Comparison of ENCODE assay signal across 23 cellular contexts in the genomic region with DNA sequence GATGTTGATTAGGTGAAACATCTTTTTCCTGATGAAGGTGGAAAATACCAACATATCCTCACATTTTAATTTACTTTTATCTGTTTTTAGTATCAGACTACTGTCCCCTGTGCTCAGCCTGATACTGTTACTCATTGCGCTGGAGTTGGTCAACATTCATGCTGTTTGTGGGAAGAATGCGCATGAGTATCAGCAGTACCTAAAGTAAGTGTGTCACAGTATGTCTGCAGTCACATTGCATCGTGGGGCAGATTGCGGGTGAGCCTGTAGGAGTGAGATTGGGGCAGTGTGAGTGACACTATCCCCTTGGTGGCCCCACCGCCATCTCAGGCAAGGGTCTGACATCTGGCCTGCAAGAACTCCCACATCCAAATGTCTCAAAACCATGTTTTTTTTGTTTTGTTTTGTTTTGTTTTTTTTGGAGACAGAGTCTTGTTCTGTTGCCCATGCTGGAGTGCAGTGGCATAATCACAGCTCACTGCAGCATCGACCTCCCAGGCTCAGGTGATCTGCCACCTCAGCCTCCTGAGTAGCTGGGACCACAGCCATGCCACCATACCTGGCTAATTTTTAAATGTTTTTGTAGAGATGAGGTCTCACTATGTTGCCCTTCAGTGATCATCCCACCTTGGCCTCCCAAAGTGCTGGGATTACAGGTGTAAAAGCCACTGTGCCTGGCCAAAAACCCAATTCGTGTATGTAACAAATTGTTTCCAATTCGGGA. TPM values are rescaled to one million over a fixed set of nuclear protein-coding genes. Genes with fewer than 3 reads are reported as not detected.
DNase-seq lines count a peak whose midpoint lies in the region; ATAC-seq and TF ChIP-seq lines count a peak whose summit lies in the region.
"Had no signal": no experiment of that assay in that cellular context is flagged by ENCODE, and none has a peak within 500 bp of the region (broad histone marks: within the 10 kb centered on the region; RNA-seq: fewer than 3 reads in every experiment).

No MANE protein-coding gene starts in this region.

- POLR2A ChIA-PET in A673 (lab: Charles Lee; ENCODE audit: low non-redundant PET), result no interaction called here

- DNase-seq in right atrium auricular region (ENCODE audit: low spot score), result peak; percentile 48
- DNase-seq in left cardiac atrium, result no peak
- DNase-seq in ecto neural progenitor cell (ENCODE audit: low spot score), result peak; percentile 31
- no peak for DNase-seq in neural progenitor cell (ENCODE audit: low spot score)
- DNase-seq in vagina (ENCODE audit: extremely low spot score in 2 of 2), result peak; percentile 19 to 62
- no peak for DNase-seq in A673 (ENCODE audit: low spot score)
- no peak for DNase-seq in activated CD4-positive, alpha-beta T cell treated with anti-CD3 and anti-CD28 coated beads for 4 hours
- DNase-seq in NCI-H2196 (lab: John Stamatoyannopoulos, UW; ENCODE audit: unreplicated experiment), result no peak
- DNase-seq: Calu3; CD8-positive, alpha-beta memory T cell; DMS153; HCEC 1CT; Karpas-422; NCI-H1417 treated with DMSO at 0.1 percent for 48 hours; NCI-H187; NCI-H2227 treated with DMSO at 0.1 percent for 48 hours; NCI-H510A treated with DMSO at 0.1 percent for 48 hours; NCI-H748 treated with DMSO at 0.1 percent for 48 hours; RPMI8226; SIG-M5 had no signal

- ATAC-seq in left cardiac atrium, result no peak
- ATAC-seq: GM23338 had no signal

- H3K27ac Mint-ChIP-seq in neural progenitor cell, result no peak overlapping the region
- H3K27ac Mint-ChIP-seq: GM23338 had no signal

- H3K27me3 Mint-ChIP-seq in neural progenitor cell (ENCODE audit: insufficient read depth, low read depth), result no peaks in the 10 kb centered on the region
- H3K27me3 Mint-ChIP-seq: CD8-positive, alpha-beta memory T cell had no signal

- no peaks in the 10 kb centered on the region for H3K4me1 Mint-ChIP-seq in neural progenitor cell
- H3K4me1 Mint-ChIP-seq: CD8-positive, alpha-beta memory T cell; GM23338 had no signal

- H3K4me2 ChIP-seq in neural progenitor cell, result no peak overlapping the region
- H3K4me2 ChIP-seq: GM23338, PC-9 had no signal

- H3K9me3 ChIP-seq in right atrium auricular region, result no peaks in the 10 kb centered on the region
- no peaks in the 10 kb centered on the region for H3K9me3 ChIP-seq in neural progenitor cell (ENCODE audit: low read depth)
- H3K9me3 ChIP-seq in vagina, result no peaks in the 10 kb centered on the region
- no peaks in the 10 kb centered on the region for H3K9me3 ChIP-seq in A673 (ENCODE audit: low read depth, low read length, poor library complexity, severe bottlenecking)

- H3K36me3 ChIP-seq in right atrium auricular region, result peaks cover 29% of the 10 kb centered on the region
- no peaks in the 10 kb centered on the region for H3K36me3 ChIP-seq in neural progenitor cell
- peaks cover 0 to 24% of the 10 kb centered on the region in 2 donors for H3K36me3 ChIP-seq in vagina
- H3K36me3 ChIP-seq in A673 (ENCODE audit: insufficient read depth, low read length, poor library complexity, severe bottlenecking), result no peaks in the 10 kb centered on the region

- H3K4me3 Mint-ChIP-seq in neural progenitor cell, result no peak overlapping the region
- H3K4me3 Mint-ChIP-seq: CD8-positive, alpha-beta memory T cell; GM23338 had no signal

- CTCF ChIA-PET in A673 (lab: Charles Lee), result no interaction called here

- no peaks in the 10 kb centered on the region for H4K20me1 ChIP-seq in neural progenitor cell (ENCODE audit: low read depth)

- H3K9ac ChIP-seq in neural progenitor cell, result peak overlapping the region; percentile 40

- peaks cover 22% of the 10 kb centered on the region for H3K36me3 Mint-ChIP-seq in neural progenitor cell

- H3K27ac ChIP-seq in right atrium auricular region (no peak overlapping the region), neural progenitor cell (no peak overlapping the region), vagina (no peak overlapping the region), A673 (ENCODE audit: low read depth, low read length, poor library complexity, severe bottlenecking) (no peak overlapping the region)
- H3K27ac ChIP-seq: C4-2B, PC-9 had no signal

- BruUV-seq in A673 (replicated peaks; lab: Mats Ljungman, UMichigan), result no TSS peak

- intact Hi-C loops in left cardiac atrium (cut with DNase I), result no loop called here
- intact Hi-C loops in vagina (cut with DNase I), result no loop called here
- intact Hi-C loops in A673 (cut with micrococcal nuclease; ENCODE audit: unreplicated experiment), result no loop called here

- H3F3A ChIP-seq in neural progenitor cell (ENCODE audit: low read depth), result no peaks in the 10 kb centered on the region

- H3K4me1 ChIP-seq in right atrium auricular region (no peaks in the 10 kb centered on the region), neural progenitor cell (no peaks in the 10 kb centered on the region), vagina (no peaks in the 10 kb centered on the region), A673 (ENCODE audit: insufficient read depth, low read length, poor library complexity, severe bottlenecking) (no peaks in the 10 kb centered on the region)

- H3K9me3 Mint-ChIP-seq in neural progenitor cell, result no peaks in the 10 kb centered on the region
- H3K9me3 Mint-ChIP-seq: CD8-positive, alpha-beta memory T cell; GM23338 had no signal

- no peak for TF ChIP-seq POLR2A in vagina (IDR thresholded peaks at IDR 0.05)

- H3K27me3 ChIP-seq in right atrium auricular region (no peaks in the 10 kb centered on the region), neural progenitor cell (no peaks in the 10 kb centered on the region), vagina (no peaks in the 10 kb centered on the region), A673 (replicated peaks; ENCODE audit: insufficient read depth, low read depth, low read length, poor library complexity) (no peaks in the 10 kb centered on the region)

- TF ChIP-seq CTCF in right atrium auricular region (IDR thresholded peaks at IDR 0.05) (no peak), neural progenitor cell (IDR thresholded peaks at IDR 0.05) (no peak), vagina (IDR thresholded peaks at IDR 0.05) (no peak), A673 (conservative IDR thresholded peaks at IDR 0.05; ENCODE audit: low read depth, low read length) (no peak)

- no peaks in the 10 kb centered on the region for H3K79me2 ChIP-seq in neural progenitor cell (ENCODE audit: low read depth)

- H3K4me3 ChIP-seq in right atrium auricular region (no peak overlapping the region), neural progenitor cell (no peak overlapping the region), vagina (no peak overlapping the region), A673 (ENCODE audit: low read depth, low read length, poor library complexity, severe bottlenecking) (no peak overlapping the region)
- H3K4me3 ChIP-seq: GM23338, PC-9 had no signal

- H2AFZ ChIP-seq in neural progenitor cell (replicated peaks), result no peak overlapping the region
- H2AFZ ChIP-seq: GM23338, PC-9 had no signal

RNA-seq across cellular contexts. Expression of gene ERMARD, which starts 27.8 kb away (rescaled TPM):
- 10 to 100 TPM in 1 of 2 donors, 1 to 10 TPM in 1; 8.6 to 11.2 TPM for total RNA-seq in right atrium auricular region
- 10 to 100 TPM; 10.5 to 11.3 TPM for total RNA-seq in left cardiac atrium
- 23.9 and 31.4 TPM in 2 replicates for total RNA-seq in neural progenitor cell (ENCODE audit: low replicate concordance)
- total RNA-seq in vagina, result 41.5 TPM
- total RNA-seq in A673 (2021), result 19.6 and 23.2 TPM in 2 replicates

RNA-seq across cellular contexts. Expression of gene DYNLT2, which starts 27.9 kb away (rescaled TPM):
- total RNA-seq in right atrium auricular region (under 1 TPM; 0.20 to 0.33 TPM), left cardiac atrium (1 to 10 TPM in 1 of 2 donors, under 1 TPM in 1; 0.59 to 1.1 TPM), neural progenitor cell (ENCODE audit: low replicate concordance) (3.3 and 4.7 TPM in 2 replicates), vagina (3.2 TPM), A673 (2021) (2.4 TPM in 2 replicates)

RNA-seq across cellular contexts. Expression of gene PHF10, which starts 55.0 kb away (rescaled TPM):
- total RNA-seq in right atrium auricular region (10 to 100 TPM; 49.9 to 54.7 TPM), left cardiac atrium (10 to 100 TPM; 49.7 to 59.0 TPM), neural progenitor cell (ENCODE audit: low replicate concordance) (25.6 and 43.0 TPM in 2 replicates), vagina (54.8 TPM), A673 (2021) (58.4 and 61.4 TPM in 2 replicates)

Comparison
In these comparisons a context has a peak if more than half of its experiments do, and no peak if none do; other contexts are left out.
1. DNase-seq: peak in right atrium auricular region (single experiment), ecto neural progenitor cell (single experiment) and vagina (2 of 2); none in left cardiac atrium (single experiment), neural progenitor cell (single experiment), A673 (single experiment), activated CD4-positive, alpha-beta T cell treated with anti-CD3 and anti-CD28 coated beads for 4 hours (0 of 2) and NCI-H2196 (single experiment).